ENCODE assay signal across 26 cellular contexts in genomic region chr1:20578721-20579380, GRCh38. TPM values are rescaled to one million over a fixed set of nuclear protein-coding genes. Genes with fewer than 3 reads are reported as not detected.
DNase-seq lines count a peak whose midpoint lies in the region; ATAC-seq and TF ChIP-seq lines count a peak whose summit lies in the region.
"Had no signal": no experiment of that assay in that cellular context is flagged by ENCODE, and none has a peak within 500 bp of the region (broad histone marks: within the 10 kb centered on the region; RNA-seq: fewer than 3 reads in every experiment).

No MANE protein-coding gene starts in this region.

- peaks cover 5% of the 10 kb centered on the region; the same call in 1 of the 2 replicates for H3K9me1 ChIP-seq in IMR-90 (ENCODE audit: insufficient read depth, low read length)

- no peak overlapping the region for H3K18ac ChIP-seq in IMR-90 (ENCODE audit: low read depth, low read length)

- H3K79me1 ChIP-seq in IMR-90 (ENCODE audit: low read depth in 1 of 2, low read length in 2 of 2) = no peaks in the 10 kb centered on the region

- ATAC-seq in IMR-90 (ENCODE audit: low read depth) = no peak
- no peak for ATAC-seq in stimulated activated naive CD8-positive, alpha-beta T cell treated with anti-CD3 and anti-CD28 coated beads, Interleukin-15, Interleukin-2, amounts not matched to agents 100 U/mL and 50 U/mL, for 24 hours
- ATAC-seq: natural killer cell treated with Interleukin-12 subunit alpha and Interleukin-12 subunit beta and Interleukin-15 and Interleukin-18, amount 100 ng/mL, for 72 hours; pancreas had no signal

- H2AFZ ChIP-seq in IMR-90 (replicated peaks; ENCODE audit: low read length, poor library complexity) = peak overlapping the region; percentile 61

- H3K56ac ChIP-seq in IMR-90 (ENCODE audit: extremely low read depth, insufficient read depth, low read length) = no peak overlapping the region

- intact Hi-C loops in IMR-90 (cut with micrococcal nuclease) = no loop called here

- H2BK120ac ChIP-seq in IMR-90 (ENCODE audit: low read depth, low read length) = peak overlapping the region; percentile 34; the same call in 1 of the 2 replicates

- in situ Hi-C loops in IMR-90 (cut with MboI; ENCODE audit: low sequenced_read_pairs) (no loop called here), astrocyte of the spinal cord (cut with HindIII; ENCODE audit: low sequenced_read_pairs) (no loop called here), KBM-7 (cut with MboI; ENCODE audit: low pct_unique_long_range_greater_than_20kb, low sequenced_read_pairs) (loop anchor here (10.0 kb wide), 1 partner anchor 56 kb away; the partner anchor contains the start of gene PINK1)

- H3K23ac ChIP-seq in IMR-90 (ENCODE audit: low read depth, low read length) = no peak overlapping the region

- H2AK5ac ChIP-seq in IMR-90 (ENCODE audit: low read depth, low read length) = peak overlapping the region; percentile 15; the same call in 1 of the 2 replicates

- H2AK9ac ChIP-seq in IMR-90 (replicated peaks; ENCODE audit: low read depth, low read length, poor library complexity) = peak overlapping the region; percentile 37

- no peak overlapping the region for H4K8ac ChIP-seq in IMR-90 (ENCODE audit: low read depth in 2 of 2, low read length in 2 of 2)

- TF ChIP-seq CTCF in IMR-90 (conservative IDR thresholded peaks at IDR 0.05; ENCODE audit: low read depth, low read length) (no peak), astrocyte of the spinal cord (IDR thresholded peaks at IDR 0.05; ENCODE audit: low read depth, low read length) (no peak)

- no peaks in the 10 kb centered on the region for H3K9me3 ChIP-seq in IMR-90 (ENCODE audit: control insufficient read depth, insufficient read depth, low read length)
- H3K9me3 ChIP-seq: pancreas, right atrium auricular region, transverse colon had no signal

- TF ChIP-seq POLR2A in IMR-90 (IDR thresholded peaks at IDR 0.05; ENCODE audit: low read depth, low read length) = no peak

- no peaks in the 10 kb centered on the region; the same call in 1 of the 2 replicates for H3K4me1 ChIP-seq in IMR-90 (ENCODE audit: control insufficient read depth, insufficient read depth, low read length)
- H3K4me1 ChIP-seq: pancreas, right atrium auricular region, transverse colon had no signal

- H4K5ac ChIP-seq in IMR-90 (ENCODE audit: low read depth, low read length) = no peak overlapping the region

- no peak overlapping the region for H3K4me3 ChIP-seq in IMR-90 (ENCODE audit: insufficient read depth, low read depth, low read length)
- no peak overlapping the region for H3K4me3 ChIP-seq in astrocyte of the spinal cord (ENCODE audit: low read depth, low read length)
- H3K4me3 ChIP-seq: pancreas, right atrium auricular region, transverse colon had no signal

- no peak overlapping the region for H2BK5ac ChIP-seq in IMR-90 (ENCODE audit: low read depth, low read length, poor library complexity, severe bottlenecking)

- no peak overlapping the region for H3K4ac ChIP-seq in IMR-90 (ENCODE audit: low read depth, low read length)

- H3K14ac ChIP-seq in IMR-90 (replicated peaks; ENCODE audit: low read depth, low read length) = peak overlapping the region; percentile 71

- TF ChIP-seq RAD21 in IMR-90 (IDR thresholded peaks at IDR 0.05; ENCODE audit: low read length) = no peak

- no peak overlapping the region for H3K9ac ChIP-seq in IMR-90 (ENCODE audit: low read depth, low read length)

- no peak overlapping the region for H3K27ac ChIP-seq in IMR-90 (ENCODE audit: insufficient read depth, low read length)
- H3K27ac ChIP-seq: pancreas, right atrium auricular region, transverse colon had no signal

- dilution Hi-C loops in IMR-90 (cut with HindIII; ENCODE audit: low sequenced_read_pairs, unreplicated experiment) = no loop called here

- no peak overlapping the region for H3K4me2 ChIP-seq in IMR-90 (ENCODE audit: low read depth, low read length)

- DNase-seq in EH (ENCODE audit: low read depth) (peak; percentile 46), IMR-90 (peak; percentile 73), astrocyte of the spinal cord (ENCODE audit: low read depth, low spot score) (peak; percentile 31), kidney tubule cell (ENCODE audit: low spot score) (peak; percentile 61), HT-29 (ENCODE audit: low spot score) (no peak), KBM-7 (no peak), inferior parietal cortex (ENCODE audit: extremely low spot score) (no peak)
- no peak for DNase-seq in stimulated activated naive CD8-positive, alpha-beta T cell treated with anti-CD3 and anti-CD28 coated beads, Interleukin-15, Interleukin-2, amounts not matched to agents 100 U/mL and 50 U/mL, for 24 hours
- DNase-seq: ACHN; activated CD4-positive, alpha-beta T cell treated with anti-CD3 and anti-CD28 coated beads for 1 hour; activated CD8-positive, alpha-beta memory T cell treated with anti-CD3 and anti-CD28 coated beads for 24 hours; activated effector memory CD4-positive, alpha-beta T cell treated with anti-CD3 and anti-CD28 coated beads, Interleukin-2, amount 50 U/mL, for 16 hours; COR-L47; DMS53; glutamatergic neuron; kidney; NCI-H1417; NCI-H2081 treated with DMSO at 0.1 percent for 48 hours; pancreas; transverse colon had no signal

- CTCF ChIA-PET in IMR-90 (lab: Yijun Ruan, JAX) = no interaction called here

- 61% methylated on average over 3 of the region's 13 CpGs; no CpG with 5 or more reads in 1 of the 2 experiments for WGBS in IMR-90 (ENCODE audit: extremely low coverage in 2 of 2, insufficient read length in 1 of 2), 2 experiments

- no TSS peak for BruUV-seq in IMR-90 (replicated peaks; lab: Mats Ljungman, UMichigan)

- H3K27me3 ChIP-seq in IMR-90 (ENCODE audit: control insufficient read depth, insufficient read depth, low read length) = peaks cover 7% of the 10 kb centered on the region; the same call in 1 of the 2 replicates
- H3K27me3 ChIP-seq: pancreas, right atrium auricular region had no signal

- H2BK15ac ChIP-seq in IMR-90 (ENCODE audit: low read depth, low read length) = peak overlapping the region; percentile 48; the same call in 1 of the 3 replicates

- H4K20me1 ChIP-seq in IMR-90 (ENCODE audit: insufficient read depth, low read length) = no peaks in the 10 kb centered on the region

- H2BK20ac ChIP-seq in IMR-90 (ENCODE audit: low read depth, low read length) = peak overlapping the region; percentile 48; the same call in 1 of the 2 replicates

- POLR2A ChIA-PET in IMR-90 (lab: Charles Lee; ENCODE audit: unreplicated experiment) = no interaction called here

- H4K91ac ChIP-seq in IMR-90 (ENCODE audit: insufficient read depth, low read depth, low read length) = no peak overlapping the region

- no peaks in the 10 kb centered on the region for H3K36me3 ChIP-seq in IMR-90 (ENCODE audit: control insufficient read depth, insufficient read depth, low read length)
- H3K36me3 ChIP-seq: pancreas, right atrium auricular region, transverse colon had no signal

TF ChIP-seq in IMR-90, 13 proteins besides CTCF, POLR2A, EP300 and RAD21:
- TF ChIP-seq MAFK (IDR thresholded peaks at IDR 0.05; ENCODE audit: low read depth, low read length) (no peak), CEBPB (IDR thresholded peaks at IDR 0.05; ENCODE audit: low read depth, low read length) (no peak), RCOR1 (IDR thresholded peaks at IDR 0.05; ENCODE audit: insufficient replicate concordance, low read length) (no peak), FOS (IDR thresholded peaks at IDR 0.05; ENCODE audit: low read depth, low read length) (no peak), SMC3 (IDR thresholded peaks at IDR 0.05; ENCODE audit: low read depth, low read length) (no peak), RFX5 (IDR thresholded peaks at IDR 0.05; ENCODE audit: low read depth, low read length) (no peak), NFE2L2 (IDR thresholded peaks at IDR 0.05; ENCODE audit: low read depth, low read length) (no peak), CHD1 (IDR thresholded peaks at IDR 0.05; ENCODE audit: low read depth, low read length) (no peak)

RNA-seq across cellular contexts. Expression of gene CDA, which starts 10.0 kb away (rescaled TPM):
- 0.90 and 1.4 TPM in 2 replicates for total RNA-seq in IMR-90 (2012; rRNA removed)
- polyA plus RNA-seq in IMR-90 (2012; rRNA removed) = 9.4 and 10.7 TPM in 2 replicates
- polyA plus RNA-seq in IMR-90 (2012; cell fraction: cytosol; rRNA removed) = 12.4 and 12.6 TPM in 2 replicates
- 2.0 and 2.5 TPM in 2 replicates for polyA plus RNA-seq in IMR-90 (2012; cell fraction: nucleus; rRNA removed; ENCODE audit: low replicate concordance)
- 1.7 and 3.2 TPM in 2 replicates for total RNA-seq in HT-29 (2014; rRNA removed; shearing (Covaris generic))
- total RNA-seq: natural killer cell treated with Interleukin-12 subunit alpha and Interleukin-12 subunit beta and Interleukin-15 and Interleukin-18, amount 100 ng/mL, for 72 hours had no signal

RNA-seq across cellular contexts. Expression of gene FAM43B, which starts 26.5 kb away (rescaled TPM):
- not detected in 2 replicates for total RNA-seq in IMR-90 (2012; rRNA removed)
- polyA plus RNA-seq in IMR-90 (2012; rRNA removed) = 0.05 and 0.09 TPM in 2 replicates
- polyA plus RNA-seq in IMR-90 (2012; cell fraction: cytosol; rRNA removed) = 0.06 and 0.11 TPM in 2 replicates
- 0.02 and 0.08 TPM in 2 replicates for polyA plus RNA-seq in IMR-90 (2012; cell fraction: nucleus; rRNA removed; ENCODE audit: low replicate concordance)
- total RNA-seq in HT-29 (2014; rRNA removed; shearing (Covaris generic)) = not detected in 2 replicates
- total RNA-seq: dermis microvascular lymphatic vessel endothelial cell; mononuclear cell; natural killer cell treated with Interleukin-12 subunit alpha and Interleukin-12 subunit beta and Interleukin-15 and Interleukin-18, amount 100 ng/mL, for 72 hours; transverse colon had no signal
- polyA plus RNA-seq: BJ, IgD-negative memory B cell had no signal

RNA-seq across cellular contexts. Expression of gene PINK1, which starts 54.4 kb away (rescaled TPM):
- 52.9 and 55.3 TPM in 2 replicates for total RNA-seq in IMR-90 (2012; rRNA removed)
- polyA plus RNA-seq in IMR-90 (2012; rRNA removed) = 55.2 and 57.8 TPM in 2 replicates
- polyA plus RNA-seq in IMR-90 (2012; cell fraction: cytosol; rRNA removed) = 44.7 and 69.0 TPM in 2 replicates
- polyA plus RNA-seq in IMR-90 (2012; cell fraction: nucleus; rRNA removed; ENCODE audit: low replicate concordance) = 39.0 and 41.1 TPM in 2 replicates
- total RNA-seq in HT-29 (2014; rRNA removed; shearing (Covaris generic)) = 21.2 and 22.3 TPM in 2 replicates

Comparison
In these comparisons a context has a peak if more than half of its experiments do, and no peak if none do; other contexts are left out.
1. DNase-seq: peak in EH (single experiment), IMR-90 (single experiment), astrocyte of the spinal cord (single experiment) and kidney tubule cell (single experiment); none in HT-29 (single experiment), KBM-7 (single experiment), stimulated activated naive CD8-positive, alpha-beta T cell treated with anti-CD3 and anti-CD28 coated beads, Interleukin-15, Interleukin-2, amounts not matched to agents 100 U/mL and 50 U/mL, for 24 hours (single experiment) and inferior parietal cortex (single experiment).